Comparison of ENCODE assay signal across 22 cellular contexts in the genomic region with DNA sequence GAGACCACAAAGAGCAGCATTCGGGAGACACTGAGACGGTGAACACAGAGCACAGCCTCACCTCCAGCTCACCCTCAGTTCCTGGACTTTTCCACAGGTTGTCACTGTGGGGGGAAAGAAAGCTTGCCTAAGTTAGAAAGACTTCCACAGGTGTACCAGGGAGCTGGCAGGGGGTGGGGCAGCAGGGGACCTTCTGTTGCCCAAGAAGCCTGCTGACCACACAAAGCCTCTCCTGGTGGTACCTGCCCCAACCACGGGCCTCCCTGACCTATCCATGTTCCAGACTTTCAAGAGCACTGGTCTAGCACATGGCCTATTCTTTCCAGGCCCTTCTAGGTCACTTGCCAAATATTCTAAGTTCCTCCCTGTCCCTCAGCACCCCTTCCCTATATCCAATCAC.
"Had no signal": no experiment of that assay in that cellular context is flagged by ENCODE, and none has a peak within 500 bp of the region (broad histone marks: within the 10 kb centered on the region; RNA-seq: fewer than 3 reads in every experiment).

No MANE protein-coding gene starts in this region.

- H3K27me3 ChIP-seq: neutrophil, pancreas, right lobe of liver, suprapubic skin, transverse colon, upper lobe of right lung, uterus had no signal

- H3K36me3 ChIP-seq: lower lobe of right lung, neutrophil, pancreas, right lobe of liver, suprapubic skin, transverse colon, upper lobe of right lung, uterus had no signal

- DNase-seq: cortex of kidney; dorsolateral prefrontal cortex; effector CD4-positive, alpha-beta T cell; hypothalamus; immature natural killer cell; left ventricle myocardium superior; lower lobe of right lung; mucosa of descending colon; naive B cell; pancreas; retina; right lobe of liver; stimulated activated CD4-positive, alpha-beta T cell treated with anti-CD3 and anti-CD28 coated beads, Interleukin-12 subunit alpha, Interleukin-12 subunit beta, amount 100 ng/mL, for 4 hours; stimulated activated CD4-positive, alpha-beta T cell treated with anti-CD3 and anti-CD28 coated beads, Interleukin-1b, Interleukin-23, amount 100 ng/mL, for 48 hours; stimulated activated CD4-positive, alpha-beta T cell treated with anti-CD3 and anti-CD28 coated beads, Interleukin-4, amount 100 ng/mL, for 24 hours; stimulated activated naive CD8-positive, alpha-beta T cell treated with anti-CD3 and anti-CD28 coated beads, Interleukin-15, amount 100 ng/mL, for 72 hours; transverse colon; upper lobe of right lung; uterus had no signal

- H3K4me3 ChIP-seq: dorsolateral prefrontal cortex, lower lobe of right lung, mucosa of descending colon, pancreas, right lobe of liver, smooth muscle cell, suprapubic skin, transverse colon, upper lobe of right lung, uterus had no signal

- H3K4me1 ChIP-seq: lower lobe of right lung, pancreas, transverse colon, upper lobe of right lung, uterus had no signal

- H3K9me3 ChIP-seq: lower lobe of right lung, mucosa of descending colon, neutrophil, pancreas, right lobe of liver, suprapubic skin, transverse colon, upper lobe of right lung, uterus had no signal

- H3K4me2 ChIP-seq: smooth muscle cell had no signal

- H3K27ac ChIP-seq: dorsolateral prefrontal cortex, lower lobe of right lung, neutrophil, pancreas, right lobe of liver, suprapubic skin, transverse colon, upper lobe of right lung, uterus had no signal
